Comparison of ENCODE assay signal across 2 cellular contexts in the genomic region with DNA sequence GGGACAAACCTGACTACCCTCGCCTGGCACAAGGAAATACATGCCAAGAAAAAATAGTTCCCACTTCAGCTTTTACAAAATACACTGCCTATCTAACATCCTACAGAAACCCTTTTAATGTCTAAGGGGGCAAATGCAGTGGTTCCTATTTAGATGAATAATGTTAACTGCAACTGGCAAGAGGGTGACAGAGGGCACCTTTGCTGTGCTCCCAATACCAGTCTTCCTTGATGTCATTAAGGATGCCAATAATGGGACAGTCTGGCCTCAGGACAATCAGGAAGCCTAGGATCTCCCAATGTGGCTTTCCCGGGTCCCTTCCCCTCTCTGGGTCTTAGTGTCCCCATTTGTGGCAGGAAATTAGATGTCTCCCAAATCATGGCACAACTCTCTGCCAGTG.
TF ChIP-seq lines count a peak whose summit lies in the region.

No MANE protein-coding gene starts in this region.

TF ChIP-seq in SK-N-SH, 30 proteins besides CTCF, POLR2A, EP300 and RAD21:
- TF ChIP-seq YY1 (IDR thresholded peaks at IDR 0.05; ENCODE audit: low read depth) = no peak
- TF ChIP-seq POLR2AphosphoS5 (IDR thresholded peaks at IDR 0.05; ENCODE audit: low read depth, low read length) = no peak
- no peak for TF ChIP-seq MXI1 (IDR thresholded peaks at IDR 0.05; ENCODE audit: low read depth, low read length)
- no peak for TF ChIP-seq FOSL2 (IDR thresholded peaks at IDR 0.05; ENCODE audit: borderline replicate concordance, low read depth)
- TF ChIP-seq TEAD4 (IDR thresholded peaks at IDR 0.05; ENCODE audit: borderline replicate concordance, insufficient read depth) = no peak
- no peak for TF ChIP-seq FOXM1 (IDR thresholded peaks at IDR 0.05; ENCODE audit: low read depth)
- TF ChIP-seq TCF12 (IDR thresholded peaks at IDR 0.05) = no peak

TF ChIP-seq in SK-N-SH treated with all-trans-retinoic acid at 6 μM for 48 hours, 23 proteins besides CTCF, POLR2A, EP300 and RAD21:
- TF ChIP-seq ISL1 (CRISPR knock-in tag; IDR thresholded peaks at IDR 0.05) (no peak), TOX (CRISPR knock-in tag; IDR thresholded peaks at IDR 0.05; ENCODE audit: borderline replicate concordance) (no peak), RARB (CRISPR knock-in tag; IDR thresholded peaks at IDR 0.05) (no peak), ZNF8 (CRISPR knock-in tag; IDR thresholded peaks at IDR 0.05) (no peak), ARNTL (CRISPR knock-in tag; IDR thresholded peaks at IDR 0.05; ENCODE audit: borderline replicate concordance, low read depth) (no peak)
